Comparison of ENCODE assay signal across 16 cellular contexts in genomic region chr1:161956097-161956496, GRCh38.
A peak's percentile ranks its signal among the peaks of the same experiment; 100 is the strongest.
DNase-seq lines count a peak whose midpoint lies in the region; ATAC-seq and TF ChIP-seq lines count a peak whose summit lies in the region.
"Had no signal": no experiment of that assay in that cellular context is flagged by ENCODE, and none has a peak within 500 bp of the region (broad histone marks: within the 10 kb centered on the region; RNA-seq: fewer than 3 reads in every experiment).

No MANE protein-coding gene starts in this region.

- H3K27me3 Mint-ChIP-seq in osteocyte (ENCODE audit: unreplicated experiment) = no peaks in the 10 kb centered on the region
- peaks cover 0 to 2% (median 0%) of the 10 kb centered on the region in 3 donors for H3K27me3 Mint-ChIP-seq in CD14-positive monocyte (ENCODE audit: low read depth in 3 of 3)
- H3K27me3 Mint-ChIP-seq in activated CD4-positive, alpha-beta T cell treated with anti-CD3 and anti-CD28 coated beads for 36 hours = no peaks in the 10 kb centered on the region

- no peak overlapping the region for H3K27ac ChIP-seq in IMR-90 (ENCODE audit: insufficient read depth, low read length)

- H3K36me3 ChIP-seq in IMR-90 (ENCODE audit: control insufficient read depth, insufficient read depth, low read length) = no peaks in the 10 kb centered on the region; the same call in 1 of the 2 replicates

- H3K56ac ChIP-seq in IMR-90 (ENCODE audit: extremely low read depth, insufficient read depth, low read length) = no peak overlapping the region

- H3K27me3 ChIP-seq in IMR-90 (ENCODE audit: control insufficient read depth, insufficient read depth, low read length) = no peaks in the 10 kb centered on the region

- no peak overlapping the region for H4K5ac ChIP-seq in IMR-90 (ENCODE audit: low read depth, low read length)

- no peak for TF ChIP-seq RAD21 in IMR-90 (IDR thresholded peaks at IDR 0.05; ENCODE audit: low read length)

- H3K4me3 ChIP-seq in IMR-90 (ENCODE audit: insufficient read depth, low read depth, low read length) = no peak overlapping the region
- H3K4me3 ChIP-seq: mucosa of descending colon had no signal

- H2BK5ac ChIP-seq in IMR-90 (ENCODE audit: low read depth, low read length, poor library complexity, severe bottlenecking) = no peak overlapping the region

- no peak for TF ChIP-seq POLR2A in IMR-90 (IDR thresholded peaks at IDR 0.05; ENCODE audit: low read depth, low read length)

- no peak overlapping the region for H4K8ac ChIP-seq in IMR-90 (ENCODE audit: low read depth in 2 of 2, low read length in 2 of 2)

- no peak for TF ChIP-seq CTCF in IMR-90 (conservative IDR thresholded peaks at IDR 0.05; ENCODE audit: low read depth, low read length)
- no peak for TF ChIP-seq CTCF in osteocyte (IDR thresholded peaks at IDR 0.05)
- no peak for TF ChIP-seq CTCF in GM10266 (IDR thresholded peaks at IDR 0.05; ENCODE audit: control insufficient read depth, insufficient read depth, low read depth, missing control alignments)
- TF ChIP-seq CTCF in CD14-positive monocyte (IDR thresholded peaks at IDR 0.05) = no peak

- H3K9me3 Mint-ChIP-seq in osteocyte (ENCODE audit: unreplicated experiment) (no peaks in the 10 kb centered on the region), CD14-positive monocyte (peaks cover 0 to 1% (median 0%) of the 10 kb centered on the region in 7 donors)
- no peaks in the 10 kb centered on the region for H3K9me3 Mint-ChIP-seq in activated CD4-positive, alpha-beta T cell treated with anti-CD3 and anti-CD28 coated beads for 36 hours (ENCODE audit: low read depth)

- H2AK9ac ChIP-seq in IMR-90 (replicated peaks; ENCODE audit: low read depth, low read length, poor library complexity) = no peak overlapping the region

- no peak for ATAC-seq in IMR-90 (ENCODE audit: low read depth)
- no peak for ATAC-seq in activated CD4-positive, alpha-beta T cell treated with anti-CD3 and anti-CD28 coated beads for 36 hours
- ATAC-seq: mucosa of descending colon, Panc1 had no signal

- H3K9me1 ChIP-seq in IMR-90 (ENCODE audit: insufficient read depth, low read length) = 0 out of 2 replicates have a peak, but pooled peaks cover 3% of the 10 kb centered on the region

- H3K4me3 Mint-ChIP-seq in osteocyte (ENCODE audit: unreplicated experiment) (no peak overlapping the region), CD14-positive monocyte (no peak overlapping the region)
- no peak overlapping the region for H3K4me3 Mint-ChIP-seq in activated CD4-positive, alpha-beta T cell treated with anti-CD3 and anti-CD28 coated beads for 36 hours

- intact Hi-C loops in IMR-90 (cut with micrococcal nuclease) (no loop called here), CD14-positive monocyte (cut with micrococcal nuclease) (no loop called here)
- intact Hi-C loops in activated CD4-positive, alpha-beta T cell treated with anti-CD3 and anti-CD28 coated beads for 36 hours (cut with DNase I, micrococcal nuclease) = no loop called here

- no TSS peak for BruUV-seq in IMR-90 (replicated peaks; lab: Mats Ljungman, UMichigan)

- H3K4me1 Mint-ChIP-seq in osteocyte (ENCODE audit: unreplicated experiment) = peaks cover 63% of the 10 kb centered on the region
- peaks cover 27% of the 10 kb centered on the region for H3K4me1 Mint-ChIP-seq in CD14-positive monocyte
- H3K4me1 Mint-ChIP-seq in activated CD4-positive, alpha-beta T cell treated with anti-CD3 and anti-CD28 coated beads for 36 hours = peaks cover 65% of the 10 kb centered on the region

- in situ Hi-C loops in IMR-90 (cut with MboI; ENCODE audit: low sequenced_read_pairs) = no loop called here

- no peak overlapping the region for H3K9ac ChIP-seq in IMR-90 (ENCODE audit: low read depth, low read length)

- no peak overlapping the region for H2BK20ac ChIP-seq in IMR-90 (ENCODE audit: low read depth, low read length)

- peaks cover 2% of the 10 kb centered on the region for H3K4me1 ChIP-seq in IMR-90 (ENCODE audit: control insufficient read depth, insufficient read depth, low read length)
- H3K4me1 ChIP-seq: Caco-2 had no signal

- H3K36me3 Mint-ChIP-seq in osteocyte (ENCODE audit: unreplicated experiment) (peaks cover 12% of the 10 kb centered on the region), CD14-positive monocyte (peaks cover 46 to 47% of the 10 kb centered on the region in 2 donors)
- peaks cover 33% of the 10 kb centered on the region for H3K36me3 Mint-ChIP-seq in activated CD4-positive, alpha-beta T cell treated with anti-CD3 and anti-CD28 coated beads for 36 hours (ENCODE audit: low read depth)

- H2BK120ac ChIP-seq in IMR-90 (ENCODE audit: low read depth, low read length) = no peak overlapping the region

- no peak overlapping the region for H3K4ac ChIP-seq in IMR-90 (ENCODE audit: low read depth, low read length)

- no peaks in the 10 kb centered on the region for H4K20me1 ChIP-seq in IMR-90 (ENCODE audit: insufficient read depth, low read length)

- H3K79me1 ChIP-seq in IMR-90 (ENCODE audit: low read depth in 1 of 2, low read length in 2 of 2) = 0 out of 4 replicates have a peak, but pooled peaks cover 0 to 3% of the 10 kb centered on the region in 2 experiments

- CTCF ChIA-PET in IMR-90 (lab: Yijun Ruan, JAX) = interaction anchor here (1.1 kb wide), 1 partner anchor 163 kb away, joined by 3 read pairs; no protein-coding TSS in a partner anchor
- CTCF ChIA-PET in activated CD4-positive, alpha-beta T cell treated with anti-CD3 and anti-CD28 coated beads for 36 hours (lab: Charles Lee) = interaction anchor here (1.1 kb wide), 1 partner anchor 81 kb away, joined by 3 read pairs; no protein-coding TSS in a partner anchor

- H3K27ac Mint-ChIP-seq in osteocyte (ENCODE audit: unreplicated experiment) = peak overlapping the region; percentile 82
- no peak overlapping the region for H3K27ac Mint-ChIP-seq in CD14-positive monocyte
- no peak overlapping the region for H3K27ac Mint-ChIP-seq in activated CD4-positive, alpha-beta T cell treated with anti-CD3 and anti-CD28 coated beads for 36 hours

- no CpG with 5 or more reads among the region's 4 CpGs for WGBS in IMR-90 (ENCODE audit: extremely low coverage in 2 of 2, insufficient read length in 1 of 2), 2 experiments

- no peak overlapping the region for H2AK5ac ChIP-seq in IMR-90 (ENCODE audit: low read depth, low read length)

- H3K23ac ChIP-seq in IMR-90 (ENCODE audit: low read depth, low read length) = no peak overlapping the region

- dilution Hi-C loops in IMR-90 (cut with HindIII; ENCODE audit: low sequenced_read_pairs, unreplicated experiment) = no loop called here

- POLR2A ChIA-PET in IMR-90 (lab: Charles Lee; ENCODE audit: unreplicated experiment) = no interaction called here
- POLR2A ChIA-PET in activated CD4-positive, alpha-beta T cell treated with anti-CD3 and anti-CD28 coated beads for 36 hours (lab: Charles Lee) = no interaction called here

- H3K14ac ChIP-seq in IMR-90 (replicated peaks; ENCODE audit: low read depth, low read length) = no peak overlapping the region

- H2BK15ac ChIP-seq in IMR-90 (ENCODE audit: low read depth, low read length) = no peak overlapping the region

- H3K9me3 ChIP-seq in IMR-90 (ENCODE audit: control insufficient read depth, insufficient read depth, low read length) = no peaks in the 10 kb centered on the region
- H3K9me3 ChIP-seq: Caco-2, mucosa of descending colon had no signal

- no peak overlapping the region for H2AFZ ChIP-seq in IMR-90 (replicated peaks; ENCODE audit: low read length, poor library complexity)

- H4K91ac ChIP-seq in IMR-90 (ENCODE audit: insufficient read depth, low read depth, low read length) = no peak overlapping the region

- no peak overlapping the region for H3K18ac ChIP-seq in IMR-90 (ENCODE audit: low read depth, low read length)

- no peak overlapping the region for H3K4me2 ChIP-seq in IMR-90 (ENCODE audit: low read depth, low read length)

- DNase-seq in EH (ENCODE audit: low read depth) (peak; percentile 93), IMR-90 (peak; percentile 79), dedifferentiated amniotic fluid mesenchymal stem cell (ENCODE audit: extremely low spot score) (peak; percentile 91), osteocyte (ENCODE audit: extremely low spot score, unreplicated experiment) (no peak), GM10266 (ENCODE audit: extremely low spot score) (no peak), CD14-positive monocyte (ENCODE audit: low spot score) (no peak)
- no peak for DNase-seq in activated CD4-positive, alpha-beta T cell treated with anti-CD3 and anti-CD28 coated beads for 36 hours
- DNase-seq: activated CD4-positive, CD25-positive, alpha-beta regulatory T cell; activated CD8-positive, alpha-beta memory T cell treated with anti-CD3 and anti-CD28 coated beads, Interleukin-2, amount 50 U/mL, for 4 hours; activated naive CD4-positive, alpha-beta T cell; Caco-2; glutamatergic neuron; mucosa of descending colon; NCI-H748 treated with DMSO at 0.1 percent for 48 hours; posterior cingulate gyrus had no signal

TF ChIP-seq in IMR-90, 13 proteins besides CTCF, POLR2A, EP300 and RAD21:
- no peak for TF ChIP-seq FOS (IDR thresholded peaks at IDR 0.05; ENCODE audit: low read depth, low read length)

Comparison
In these comparisons a context has a peak if more than half of its experiments do, and no peak if none do; other contexts are left out.
1. DNase-seq: peak in EH (single experiment), IMR-90 (single experiment) and dedifferentiated amniotic fluid mesenchymal stem cell (single experiment); none in osteocyte (single experiment), GM10266 (single experiment), CD14-positive monocyte (single experiment) and activated CD4-positive, alpha-beta T cell treated with anti-CD3 and anti-CD28 coated beads for 36 hours (single experiment).